ENCODE assay signal across 1 cellular context in the genomic region with DNA sequence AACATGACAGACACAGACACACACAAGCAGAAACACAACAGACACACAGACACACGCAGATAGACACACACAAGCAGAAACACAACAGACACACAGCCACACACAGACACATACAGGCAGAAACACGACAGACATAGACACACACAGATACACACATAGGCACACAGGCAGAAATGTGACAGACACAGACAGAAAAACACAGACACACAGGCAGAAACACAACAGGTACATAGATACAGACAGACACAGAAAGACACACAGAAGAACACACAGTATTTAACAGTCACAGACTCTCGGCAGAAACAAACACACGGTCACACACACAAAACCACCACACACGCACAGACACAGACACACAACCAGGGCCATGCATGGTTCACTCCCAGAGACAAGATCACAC.
TF ChIP-seq lines count a peak whose summit lies in the region.

No MANE protein-coding gene starts in this region.

TF ChIP-seq in GM12878, 131 proteins besides CTCF, POLR2A, EP300 and RAD21:
- TF ChIP-seq, protein P1, sequence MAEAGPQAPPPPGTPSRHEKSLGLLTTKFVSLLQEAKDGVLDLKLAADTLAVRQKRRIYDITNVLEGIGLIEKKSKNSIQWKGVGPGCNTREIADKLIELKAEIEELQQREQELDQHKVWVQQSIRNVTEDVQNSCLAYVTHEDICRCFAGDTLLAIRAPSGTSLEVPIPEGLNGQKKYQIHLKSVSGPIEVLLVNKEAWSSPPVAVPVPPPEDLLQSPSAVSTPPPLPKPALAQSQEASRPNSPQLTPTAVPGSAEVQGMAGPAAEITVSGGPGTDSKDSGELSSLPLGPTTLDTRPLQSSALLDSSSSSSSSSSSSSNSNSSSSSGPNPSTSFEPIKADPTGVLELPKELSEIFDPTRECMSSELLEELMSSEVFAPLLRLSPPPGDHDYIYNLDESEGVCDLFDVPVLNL (IDR thresholded peaks at IDR 0.05; ENCODE audit: low read depth, low read length), result no peak
- TF ChIP-seq HDGF (IDR thresholded peaks at IDR 0.05), result 0 out of 2 replicates have a peak, but pooled peaks have one; percentile 17
